1 cellular context compared by ENCODE assay signal in the genomic region with DNA sequence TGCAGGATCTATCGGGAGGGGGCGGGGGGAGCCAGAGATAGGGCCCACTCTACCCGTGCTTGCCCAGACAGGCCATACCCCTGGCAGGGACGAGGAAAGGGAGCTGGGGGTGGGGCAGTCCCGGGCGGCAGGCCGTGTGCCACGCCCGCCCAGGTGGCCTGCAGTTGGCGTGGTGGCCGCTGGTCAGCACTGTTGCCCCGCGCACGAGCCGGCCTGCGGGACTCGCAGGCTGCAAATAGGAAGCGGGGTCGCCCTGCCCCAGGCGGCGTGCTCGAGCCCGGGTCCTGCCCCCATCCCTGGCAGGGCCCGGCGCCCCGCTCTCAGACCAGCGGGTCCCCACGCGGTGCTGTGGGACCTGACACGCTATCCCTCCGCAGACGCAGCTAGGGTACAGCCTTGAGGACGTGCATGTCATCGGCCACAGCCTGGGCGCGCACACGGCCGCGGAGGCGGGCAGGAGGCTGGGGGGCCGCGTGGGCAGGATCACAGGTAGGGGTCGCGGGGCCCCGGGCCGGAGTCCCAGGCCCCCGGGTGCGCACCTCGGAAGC.
TF ChIP-seq lines count a peak whose summit lies in the region.

No MANE protein-coding gene starts in this region.

TF ChIP-seq in WTC11, 78 proteins besides CTCF, POLR2A, EP300 and RAD21 (continued from another document):
- TF ChIP-seq, protein P1, sequence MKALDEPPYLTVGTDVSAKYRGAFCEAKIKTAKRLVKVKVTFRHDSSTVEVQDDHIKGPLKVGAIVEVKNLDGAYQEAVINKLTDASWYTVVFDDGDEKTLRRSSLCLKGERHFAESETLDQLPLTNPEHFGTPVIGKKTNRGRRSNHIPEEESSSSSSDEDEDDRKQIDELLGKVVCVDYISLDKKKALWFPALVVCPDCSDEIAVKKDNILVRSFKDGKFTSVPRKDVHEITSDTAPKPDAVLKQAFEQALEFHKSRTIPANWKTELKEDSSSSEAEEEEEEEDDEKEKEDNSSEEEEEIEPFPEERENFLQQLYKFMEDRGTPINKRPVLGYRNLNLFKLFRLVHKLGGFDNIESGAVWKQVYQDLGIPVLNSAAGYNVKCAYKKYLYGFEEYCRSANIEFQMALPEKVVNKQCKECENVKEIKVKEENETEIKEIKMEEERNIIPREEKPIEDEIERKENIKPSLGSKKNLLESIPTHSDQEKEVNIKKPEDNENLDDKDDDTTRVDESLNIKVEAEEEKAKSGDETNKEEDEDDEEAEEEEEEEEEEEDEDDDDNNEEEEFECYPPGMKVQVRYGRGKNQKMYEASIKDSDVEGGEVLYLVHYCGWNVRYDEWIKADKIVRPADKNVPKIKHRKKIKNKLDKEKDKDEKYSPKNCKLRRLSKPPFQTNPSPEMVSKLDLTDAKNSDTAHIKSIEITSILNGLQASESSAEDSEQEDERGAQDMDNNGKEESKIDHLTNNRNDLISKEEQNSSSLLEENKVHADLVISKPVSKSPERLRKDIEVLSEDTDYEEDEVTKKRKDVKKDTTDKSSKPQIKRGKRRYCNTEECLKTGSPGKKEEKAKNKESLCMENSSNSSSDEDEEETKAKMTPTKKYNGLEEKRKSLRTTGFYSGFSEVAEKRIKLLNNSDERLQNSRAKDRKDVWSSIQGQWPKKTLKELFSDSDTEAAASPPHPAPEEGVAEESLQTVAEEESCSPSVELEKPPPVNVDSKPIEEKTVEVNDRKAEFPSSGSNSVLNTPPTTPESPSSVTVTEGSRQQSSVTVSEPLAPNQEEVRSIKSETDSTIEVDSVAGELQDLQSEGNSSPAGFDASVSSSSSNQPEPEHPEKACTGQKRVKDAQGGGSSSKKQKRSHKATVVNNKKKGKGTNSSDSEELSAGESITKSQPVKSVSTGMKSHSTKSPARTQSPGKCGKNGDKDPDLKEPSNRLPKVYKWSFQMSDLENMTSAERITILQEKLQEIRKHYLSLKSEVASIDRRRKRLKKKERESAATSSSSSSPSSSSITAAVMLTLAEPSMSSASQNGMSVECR (CRISPR knock-in tag; IDR thresholded peaks at IDR 0.05; ENCODE audit: borderline replicate concordance), result 0 out of 2 replicates have a peak, but pooled peaks have one; percentile 36
- TF ChIP-seq GABPB1 (CRISPR knock-in tag; IDR thresholded peaks at IDR 0.05), result no peak
- TF ChIP-seq, protein P2, sequence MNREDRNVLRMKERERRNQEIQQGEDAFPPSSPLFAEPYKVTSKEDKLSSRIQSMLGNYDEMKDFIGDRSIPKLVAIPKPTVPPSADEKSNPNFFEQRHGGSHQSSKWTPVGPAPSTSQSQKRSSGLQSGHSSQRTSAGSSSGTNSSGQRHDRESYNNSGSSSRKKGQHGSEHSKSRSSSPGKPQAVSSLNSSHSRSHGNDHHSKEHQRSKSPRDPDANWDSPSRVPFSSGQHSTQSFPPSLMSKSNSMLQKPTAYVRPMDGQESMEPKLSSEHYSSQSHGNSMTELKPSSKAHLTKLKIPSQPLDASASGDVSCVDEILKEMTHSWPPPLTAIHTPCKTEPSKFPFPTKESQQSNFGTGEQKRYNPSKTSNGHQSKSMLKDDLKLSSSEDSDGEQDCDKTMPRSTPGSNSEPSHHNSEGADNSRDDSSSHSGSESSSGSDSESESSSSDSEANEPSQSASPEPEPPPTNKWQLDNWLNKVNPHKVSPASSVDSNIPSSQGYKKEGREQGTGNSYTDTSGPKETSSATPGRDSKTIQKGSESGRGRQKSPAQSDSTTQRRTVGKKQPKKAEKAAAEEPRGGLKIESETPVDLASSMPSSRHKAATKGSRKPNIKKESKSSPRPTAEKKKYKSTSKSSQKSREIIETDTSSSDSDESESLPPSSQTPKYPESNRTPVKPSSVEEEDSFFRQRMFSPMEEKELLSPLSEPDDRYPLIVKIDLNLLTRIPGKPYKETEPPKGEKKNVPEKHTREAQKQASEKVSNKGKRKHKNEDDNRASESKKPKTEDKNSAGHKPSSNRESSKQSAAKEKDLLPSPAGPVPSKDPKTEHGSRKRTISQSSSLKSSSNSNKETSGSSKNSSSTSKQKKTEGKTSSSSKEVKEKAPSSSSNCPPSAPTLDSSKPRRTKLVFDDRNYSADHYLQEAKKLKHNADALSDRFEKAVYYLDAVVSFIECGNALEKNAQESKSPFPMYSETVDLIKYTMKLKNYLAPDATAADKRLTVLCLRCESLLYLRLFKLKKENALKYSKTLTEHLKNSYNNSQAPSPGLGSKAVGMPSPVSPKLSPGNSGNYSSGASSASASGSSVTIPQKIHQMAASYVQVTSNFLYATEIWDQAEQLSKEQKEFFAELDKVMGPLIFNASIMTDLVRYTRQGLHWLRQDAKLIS (CRISPR knock-in tag; IDR thresholded peaks at IDR 0.05; ENCODE audit: borderline replicate concordance), result no peak
- TF ChIP-seq TP53 (CRISPR knock-in tag; IDR thresholded peaks at IDR 0.05), result peak; percentile 27; the same call in 1 of the 2 replicates
- TF ChIP-seq, protein P3, sequence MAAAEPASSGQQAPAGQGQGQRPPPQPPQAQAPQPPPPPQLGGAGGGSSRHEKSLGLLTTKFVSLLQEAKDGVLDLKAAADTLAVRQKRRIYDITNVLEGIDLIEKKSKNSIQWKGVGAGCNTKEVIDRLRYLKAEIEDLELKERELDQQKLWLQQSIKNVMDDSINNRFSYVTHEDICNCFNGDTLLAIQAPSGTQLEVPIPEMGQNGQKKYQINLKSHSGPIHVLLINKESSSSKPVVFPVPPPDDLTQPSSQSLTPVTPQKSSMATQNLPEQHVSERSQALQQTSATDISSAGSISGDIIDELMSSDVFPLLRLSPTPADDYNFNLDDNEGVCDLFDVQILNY (CRISPR knock-in tag; IDR thresholded peaks at IDR 0.05), result no peak
- TF ChIP-seq ZNF232 (CRISPR knock-in tag; IDR thresholded peaks at IDR 0.05), result no peak
- 0 out of 2 replicates have a peak, but pooled peaks have one; percentile 45 for TF ChIP-seq MYBL2 (CRISPR knock-in tag; IDR thresholded peaks at IDR 0.05)
- no peak for TF ChIP-seq CREB1 (CRISPR knock-in tag; IDR thresholded peaks at IDR 0.05)
- TF ChIP-seq, protein P4, sequence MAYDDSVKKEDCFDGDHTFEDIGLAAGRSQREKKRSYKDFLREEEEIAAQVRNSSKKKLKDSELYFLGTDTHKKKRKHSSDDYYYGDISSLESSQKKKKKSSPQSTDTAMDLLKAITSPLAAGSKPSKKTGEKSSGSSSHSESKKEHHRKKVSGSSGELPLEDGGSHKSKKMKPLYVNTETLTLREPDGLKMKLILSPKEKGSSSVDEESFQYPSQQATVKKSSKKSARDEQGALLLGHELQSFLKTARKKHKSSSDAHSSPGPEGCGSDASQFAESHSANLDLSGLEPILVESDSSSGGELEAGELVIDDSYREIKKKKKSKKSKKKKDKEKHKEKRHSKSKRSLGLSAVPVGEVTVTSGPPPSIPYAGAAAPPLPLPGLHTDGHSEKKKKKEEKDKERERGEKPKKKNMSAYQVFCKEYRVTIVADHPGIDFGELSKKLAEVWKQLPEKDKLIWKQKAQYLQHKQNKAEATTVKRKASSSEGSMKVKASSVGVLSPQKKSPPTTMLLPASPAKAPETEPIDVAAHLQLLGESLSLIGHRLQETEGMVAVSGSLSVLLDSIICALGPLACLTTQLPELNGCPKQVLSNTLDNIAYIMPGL (CRISPR knock-in tag; IDR thresholded peaks at IDR 0.05), result peak; percentile 90
- TF ChIP-seq, protein P5, sequence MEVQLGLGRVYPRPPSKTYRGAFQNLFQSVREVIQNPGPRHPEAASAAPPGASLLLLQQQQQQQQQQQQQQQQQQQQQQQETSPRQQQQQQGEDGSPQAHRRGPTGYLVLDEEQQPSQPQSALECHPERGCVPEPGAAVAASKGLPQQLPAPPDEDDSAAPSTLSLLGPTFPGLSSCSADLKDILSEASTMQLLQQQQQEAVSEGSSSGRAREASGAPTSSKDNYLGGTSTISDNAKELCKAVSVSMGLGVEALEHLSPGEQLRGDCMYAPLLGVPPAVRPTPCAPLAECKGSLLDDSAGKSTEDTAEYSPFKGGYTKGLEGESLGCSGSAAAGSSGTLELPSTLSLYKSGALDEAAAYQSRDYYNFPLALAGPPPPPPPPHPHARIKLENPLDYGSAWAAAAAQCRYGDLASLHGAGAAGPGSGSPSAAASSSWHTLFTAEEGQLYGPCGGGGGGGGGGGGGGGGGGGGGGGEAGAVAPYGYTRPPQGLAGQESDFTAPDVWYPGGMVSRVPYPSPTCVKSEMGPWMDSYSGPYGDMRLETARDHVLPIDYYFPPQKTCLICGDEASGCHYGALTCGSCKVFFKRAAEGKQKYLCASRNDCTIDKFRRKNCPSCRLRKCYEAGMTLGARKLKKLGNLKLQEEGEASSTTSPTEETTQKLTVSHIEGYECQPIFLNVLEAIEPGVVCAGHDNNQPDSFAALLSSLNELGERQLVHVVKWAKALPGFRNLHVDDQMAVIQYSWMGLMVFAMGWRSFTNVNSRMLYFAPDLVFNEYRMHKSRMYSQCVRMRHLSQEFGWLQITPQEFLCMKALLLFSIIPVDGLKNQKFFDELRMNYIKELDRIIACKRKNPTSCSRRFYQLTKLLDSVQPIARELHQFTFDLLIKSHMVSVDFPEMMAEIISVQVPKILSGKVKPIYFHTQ (CRISPR knock-in tag; IDR thresholded peaks at IDR 0.05), result no peak
- 0 out of 2 replicates have a peak, but pooled peaks have one; percentile 46 for TF ChIP-seq SP1 (CRISPR knock-in tag; conservative IDR thresholded peaks at IDR 0.05)
- TF ChIP-seq, protein P6, sequence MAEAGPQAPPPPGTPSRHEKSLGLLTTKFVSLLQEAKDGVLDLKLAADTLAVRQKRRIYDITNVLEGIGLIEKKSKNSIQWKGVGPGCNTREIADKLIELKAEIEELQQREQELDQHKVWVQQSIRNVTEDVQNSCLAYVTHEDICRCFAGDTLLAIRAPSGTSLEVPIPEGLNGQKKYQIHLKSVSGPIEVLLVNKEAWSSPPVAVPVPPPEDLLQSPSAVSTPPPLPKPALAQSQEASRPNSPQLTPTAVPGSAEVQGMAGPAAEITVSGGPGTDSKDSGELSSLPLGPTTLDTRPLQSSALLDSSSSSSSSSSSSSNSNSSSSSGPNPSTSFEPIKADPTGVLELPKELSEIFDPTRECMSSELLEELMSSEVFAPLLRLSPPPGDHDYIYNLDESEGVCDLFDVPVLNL (CRISPR knock-in tag; IDR thresholded peaks at IDR 0.05; ENCODE audit: borderline replicate concordance, low read depth), result no peak
- TF ChIP-seq EMX1 (CRISPR knock-in tag; IDR thresholded peaks at IDR 0.05), result no peak
- no peak for TF ChIP-seq FOXJ3 (CRISPR knock-in tag; IDR thresholded peaks at IDR 0.05; ENCODE audit: borderline replicate concordance)
- 0 out of 2 replicates have a peak, but pooled peaks have one; percentile 17 for TF ChIP-seq FOXK1 (CRISPR knock-in tag; IDR thresholded peaks at IDR 0.05)
- TF ChIP-seq, protein P7, sequence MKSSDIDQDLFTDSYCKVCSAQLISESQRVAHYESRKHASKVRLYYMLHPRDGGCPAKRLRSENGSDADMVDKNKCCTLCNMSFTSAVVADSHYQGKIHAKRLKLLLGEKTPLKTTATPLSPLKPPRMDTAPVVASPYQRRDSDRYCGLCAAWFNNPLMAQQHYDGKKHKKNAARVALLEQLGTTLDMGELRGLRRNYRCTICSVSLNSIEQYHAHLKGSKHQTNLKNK (CRISPR knock-in tag; IDR thresholded peaks at IDR 0.05), result no peak
- no peak for TF ChIP-seq HMGA2 (CRISPR knock-in tag; IDR thresholded peaks at IDR 0.05)
- no peak for TF ChIP-seq ESRRA (CRISPR knock-in tag; IDR thresholded peaks at IDR 0.05; ENCODE audit: borderline replicate concordance)
- no peak for TF ChIP-seq TEAD4 (CRISPR knock-in tag; IDR thresholded peaks at IDR 0.05)
- TF ChIP-seq, protein P8, sequence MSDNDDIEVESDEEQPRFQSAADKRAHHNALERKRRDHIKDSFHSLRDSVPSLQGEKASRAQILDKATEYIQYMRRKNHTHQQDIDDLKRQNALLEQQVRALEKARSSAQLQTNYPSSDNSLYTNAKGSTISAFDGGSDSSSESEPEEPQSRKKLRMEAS (CRISPR knock-in tag; IDR thresholded peaks at IDR 0.05), result peak; percentile 86
- TF ChIP-seq RORB (CRISPR knock-in tag; IDR thresholded peaks at IDR 0.05), result no peak
- TF ChIP-seq, protein P9, sequence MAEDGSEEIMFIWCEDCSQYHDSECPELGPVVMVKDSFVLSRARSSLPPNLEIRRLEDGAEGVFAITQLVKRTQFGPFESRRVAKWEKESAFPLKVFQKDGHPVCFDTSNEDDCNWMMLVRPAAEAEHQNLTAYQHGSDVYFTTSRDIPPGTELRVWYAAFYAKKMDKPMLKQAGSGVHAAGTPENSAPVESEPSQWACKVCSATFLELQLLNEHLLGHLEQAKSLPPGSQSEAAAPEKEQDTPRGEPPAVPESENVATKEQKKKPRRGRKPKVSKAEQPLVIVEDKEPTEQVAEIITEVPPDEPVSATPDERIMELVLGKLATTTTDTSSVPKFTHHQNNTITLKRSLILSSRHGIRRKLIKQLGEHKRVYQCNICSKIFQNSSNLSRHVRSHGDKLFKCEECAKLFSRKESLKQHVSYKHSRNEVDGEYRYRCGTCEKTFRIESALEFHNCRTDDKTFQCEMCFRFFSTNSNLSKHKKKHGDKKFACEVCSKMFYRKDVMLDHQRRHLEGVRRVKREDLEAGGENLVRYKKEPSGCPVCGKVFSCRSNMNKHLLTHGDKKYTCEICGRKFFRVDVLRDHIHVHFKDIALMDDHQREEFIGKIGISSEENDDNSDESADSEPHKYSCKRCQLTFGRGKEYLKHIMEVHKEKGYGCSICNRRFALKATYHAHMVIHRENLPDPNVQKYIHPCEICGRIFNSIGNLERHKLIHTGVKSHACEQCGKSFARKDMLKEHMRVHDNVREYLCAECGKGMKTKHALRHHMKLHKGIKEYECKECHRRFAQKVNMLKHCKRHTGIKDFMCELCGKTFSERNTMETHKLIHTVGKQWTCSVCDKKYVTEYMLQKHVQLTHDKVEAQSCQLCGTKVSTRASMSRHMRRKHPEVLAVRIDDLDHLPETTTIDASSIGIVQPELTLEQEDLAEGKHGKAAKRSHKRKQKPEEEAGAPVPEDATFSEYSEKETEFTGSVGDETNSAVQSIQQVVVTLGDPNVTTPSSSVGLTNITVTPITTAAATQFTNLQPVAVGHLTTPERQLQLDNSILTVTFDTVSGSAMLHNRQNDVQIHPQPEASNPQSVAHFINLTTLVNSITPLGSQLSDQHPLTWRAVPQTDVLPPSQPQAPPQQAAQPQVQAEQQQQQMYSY (CRISPR knock-in tag; IDR thresholded peaks at IDR 0.05), result no peak
